In the genomic region with DNA sequence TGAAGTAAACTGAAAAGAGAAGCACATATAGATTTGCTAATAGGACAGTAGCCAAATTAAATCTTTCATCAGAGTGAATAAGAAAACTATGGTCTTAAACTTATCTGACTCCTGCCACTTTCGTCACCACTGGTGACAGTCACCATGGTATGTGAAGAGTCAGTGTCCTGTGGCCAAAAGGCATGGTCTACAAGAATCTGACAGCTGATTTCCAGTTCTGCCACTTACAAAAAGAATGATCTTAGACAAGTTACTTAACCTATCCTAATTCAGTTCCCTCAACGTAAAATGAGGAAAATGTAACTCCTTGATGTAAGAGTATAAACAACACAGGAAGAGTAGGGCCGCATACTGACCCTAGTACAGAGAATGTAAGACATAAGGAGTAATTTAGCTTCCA, we compare ENCODE assay signal across 20 cellular contexts.
DNase-seq lines count a peak whose midpoint lies in the region; ATAC-seq, FAIRE-seq and TF ChIP-seq lines count a peak whose summit lies in the region.
"Had no signal": no experiment of that assay in that cellular context is flagged by ENCODE, and none has a peak within 500 bp of the region (broad histone marks: within the 10 kb centered on the region; RNA-seq: fewer than 3 reads in every experiment).

No MANE protein-coding gene starts in this region.

- H3K4me3 Mint-ChIP-seq in HFFc6 (peak overlapping the region; percentile 58), osteocyte (ENCODE audit: unreplicated experiment) (no peak overlapping the region)
- no peak overlapping the region for H3K4me3 Mint-ChIP-seq in dendritic cell treated with granulocyte-macrophage colony-stimulating factor and Interleukin-4, amounts not matched to agents 40 ng/mL and 50 ng/mL, for 4 days
- H3K4me3 Mint-ChIP-seq in activated T-cell treated with anti-CD3 and anti-CD28 coated beads, Interleukin-2, amount 50 U/mL, for 4 hours = no peak overlapping the region
- H3K4me3 Mint-ChIP-seq: CD8-positive, alpha-beta T cell; endodermal cell; GM23338 had no signal

- no peak for DNase-seq in HFFc6
- DNase-seq in osteocyte (ENCODE audit: extremely low spot score, unreplicated experiment) = no peak
- DNase-seq in thyroid gland = no peak
- DNase-seq in HCEC 1CT = no peak
- no peak for DNase-seq in activated T-cell treated with anti-CD3 and anti-CD28 coated beads, Interleukin-2, amount 50 U/mL, for 4 hours
- DNase-seq in SKM-1 treated with dmso at 0.1 percent for 144 hours (lab: John Stamatoyannopoulos, UW; ENCODE audit: unreplicated experiment) = no peak
- no peak for DNase-seq in GM12891 (ENCODE audit: insufficient read length, low spot score)
- DNase-seq: activated CD4-positive, alpha-beta T cell treated with anti-CD3 and anti-CD28 coated beads for 1 hour; CD8-positive, alpha-beta T cell; DMS79 treated with DMSO at 0.1 percent for 48 hours; endodermal cell; midbrain; NCI-H1417 treated with DMSO at 0.1 percent for 48 hours; NCI-H2171 treated with DMSO at 0.1 percent for 48 hours; NCI-H748 treated with DMSO at 0.1 percent for 48 hours; right cardiac atrium; T1000 had no signal

- H3K4me3 ChIP-seq in thyroid gland (replicated peaks in 1 of 3) = no peak overlapping the region
- H3K4me3 ChIP-seq: GM23338 had no signal

- intact Hi-C loops in dendritic cell treated with granulocyte-macrophage colony-stimulating factor and Interleukin-4, amounts not matched to agents 40 ng/mL and 50 ng/mL, for 4 days (cut with micrococcal nuclease) = loop anchor here (5.0 kb wide), 1 partner anchor 34 kb away; no protein-coding TSS in a partner anchor
- intact Hi-C loops in thyroid gland (cut with DNase I) = no loop called here

- TF ChIP-seq POLR2A in thyroid gland (IDR thresholded peaks at IDR 0.05) (no peak), GM12891 (IDR thresholded peaks at IDR 0.05; ENCODE audit: low read depth, low read length) (no peak)

- no peak for TF ChIP-seq CTCF in HFFc6 (IDR thresholded peaks at IDR 0.05)
- no peak for TF ChIP-seq CTCF in osteocyte (IDR thresholded peaks at IDR 0.05)
- no peak for TF ChIP-seq CTCF in thyroid gland (IDR thresholded peaks at IDR 0.05)

- H3K9me3 Mint-ChIP-seq in HFFc6 = peaks cover 18% of the 10 kb centered on the region
- H3K9me3 Mint-ChIP-seq in dendritic cell treated with granulocyte-macrophage colony-stimulating factor and Interleukin-4, amounts not matched to agents 40 ng/mL and 50 ng/mL, for 4 days = peaks cover 9% of the 10 kb centered on the region
- H3K9me3 Mint-ChIP-seq in osteocyte (ENCODE audit: unreplicated experiment) = peaks cover 6% of the 10 kb centered on the region
- no peaks in the 10 kb centered on the region for H3K9me3 Mint-ChIP-seq in activated T-cell treated with anti-CD3 and anti-CD28 coated beads, Interleukin-2, amount 50 U/mL, for 4 hours
- H3K9me3 Mint-ChIP-seq: endodermal cell, GM23338 had no signal

- no peak for ATAC-seq in activated T-cell treated with anti-CD3 and anti-CD28 coated beads, Interleukin-2, amount 50 U/mL, for 4 hours
- ATAC-seq: CD8-positive, alpha-beta T cell; GM23338 had no signal

- no peaks in the 10 kb centered on the region for H3K9me3 ChIP-seq in thyroid gland
- H3K9me3 ChIP-seq: neutrophil had no signal

- H3K36me3 ChIP-seq in thyroid gland = no peaks in the 10 kb centered on the region
- H3K36me3 ChIP-seq: neutrophil had no signal

- H3K27ac Mint-ChIP-seq in HFFc6 = peak overlapping the region; percentile 84
- H3K27ac Mint-ChIP-seq in dendritic cell treated with granulocyte-macrophage colony-stimulating factor and Interleukin-4, amounts not matched to agents 40 ng/mL and 50 ng/mL, for 4 days = peak overlapping the region; percentile 60
- peak overlapping the region; percentile 83 for H3K27ac Mint-ChIP-seq in osteocyte (ENCODE audit: unreplicated experiment)
- H3K27ac Mint-ChIP-seq: CD8-positive, alpha-beta T cell; endodermal cell; GM23338 had no signal

- no peaks in the 10 kb centered on the region for H3K27me3 ChIP-seq in thyroid gland
- H3K27me3 ChIP-seq: neutrophil had no signal

- H3K4me1 ChIP-seq in thyroid gland = peaks cover 7 to 13% of the 10 kb centered on the region in 2 donors

- FAIRE-seq in GM12891 (lab: Jason Lieb, UNC) = no peak

- 80 to 81% methylated on average over 3 of the region's 3 CpGs for whole genome bisulfite sequencing in thyroid gland, 2 donors

- peak overlapping the region in 2 of 3 donors; percentile 45 to 58 for H3K27ac ChIP-seq in thyroid gland
- H3K27ac ChIP-seq: neutrophil had no signal

- H3K36me3 Mint-ChIP-seq in HFFc6 (ENCODE audit: low read depth) (peaks cover 80% of the 10 kb centered on the region), osteocyte (ENCODE audit: unreplicated experiment) (peaks cover 42% of the 10 kb centered on the region)
- H3K36me3 Mint-ChIP-seq in dendritic cell treated with granulocyte-macrophage colony-stimulating factor and Interleukin-4, amounts not matched to agents 40 ng/mL and 50 ng/mL, for 4 days (ENCODE audit: low read depth) = peaks cover 31% of the 10 kb centered on the region
- H3K36me3 Mint-ChIP-seq in activated T-cell treated with anti-CD3 and anti-CD28 coated beads, Interleukin-2, amount 50 U/mL, for 4 hours (ENCODE audit: insufficient read depth) = no peaks in the 10 kb centered on the region
- H3K36me3 Mint-ChIP-seq: CD8-positive, alpha-beta T cell had no signal

- H3K27me3 Mint-ChIP-seq in HFFc6 (ENCODE audit: insufficient read depth) (no peaks in the 10 kb centered on the region), osteocyte (ENCODE audit: unreplicated experiment) (no peaks in the 10 kb centered on the region)
- peaks cover 7% of the 10 kb centered on the region for H3K27me3 Mint-ChIP-seq in dendritic cell treated with granulocyte-macrophage colony-stimulating factor and Interleukin-4, amounts not matched to agents 40 ng/mL and 50 ng/mL, for 4 days
- no peaks in the 10 kb centered on the region for H3K27me3 Mint-ChIP-seq in activated T-cell treated with anti-CD3 and anti-CD28 coated beads, Interleukin-2, amount 50 U/mL, for 4 hours (ENCODE audit: low read depth)

- H3K4me1 Mint-ChIP-seq in HFFc6 (ENCODE audit: low read depth) (peaks cover 89% of the 10 kb centered on the region), osteocyte (ENCODE audit: unreplicated experiment) (peaks cover 70% of the 10 kb centered on the region)
- H3K4me1 Mint-ChIP-seq in dendritic cell treated with granulocyte-macrophage colony-stimulating factor and Interleukin-4, amounts not matched to agents 40 ng/mL and 50 ng/mL, for 4 days (ENCODE audit: low read depth) = peaks cover 43% of the 10 kb centered on the region
- H3K4me1 Mint-ChIP-seq in activated T-cell treated with anti-CD3 and anti-CD28 coated beads, Interleukin-2, amount 50 U/mL, for 4 hours (ENCODE audit: low read depth) = no peaks in the 10 kb centered on the region
- H3K4me1 Mint-ChIP-seq: endodermal cell, GM23338 had no signal

TF ChIP-seq in GM12891, 5 proteins besides CTCF, POLR2A, EP300 and RAD21:
- TF ChIP-seq TAF1 (IDR thresholded peaks at IDR 0.05; ENCODE audit: low read depth, low read length) = no peak
- TF ChIP-seq PAX5 (IDR thresholded peaks at IDR 0.05; ENCODE audit: insufficient read depth, low read length, severe bottlenecking) = no peak
- no peak for TF ChIP-seq POU2F2 (IDR thresholded peaks at IDR 0.05; ENCODE audit: low read depth, low read length)
- TF ChIP-seq POLR2AphosphoS5 (IDR thresholded peaks at IDR 0.05; ENCODE audit: low read depth, low read length) = no peak
- no peak for TF ChIP-seq SPI1 (IDR thresholded peaks at IDR 0.05; ENCODE audit: low read depth, low read length)
